Comparison of ENCODE assay signal across 2 cellular contexts in the genomic region with DNA sequence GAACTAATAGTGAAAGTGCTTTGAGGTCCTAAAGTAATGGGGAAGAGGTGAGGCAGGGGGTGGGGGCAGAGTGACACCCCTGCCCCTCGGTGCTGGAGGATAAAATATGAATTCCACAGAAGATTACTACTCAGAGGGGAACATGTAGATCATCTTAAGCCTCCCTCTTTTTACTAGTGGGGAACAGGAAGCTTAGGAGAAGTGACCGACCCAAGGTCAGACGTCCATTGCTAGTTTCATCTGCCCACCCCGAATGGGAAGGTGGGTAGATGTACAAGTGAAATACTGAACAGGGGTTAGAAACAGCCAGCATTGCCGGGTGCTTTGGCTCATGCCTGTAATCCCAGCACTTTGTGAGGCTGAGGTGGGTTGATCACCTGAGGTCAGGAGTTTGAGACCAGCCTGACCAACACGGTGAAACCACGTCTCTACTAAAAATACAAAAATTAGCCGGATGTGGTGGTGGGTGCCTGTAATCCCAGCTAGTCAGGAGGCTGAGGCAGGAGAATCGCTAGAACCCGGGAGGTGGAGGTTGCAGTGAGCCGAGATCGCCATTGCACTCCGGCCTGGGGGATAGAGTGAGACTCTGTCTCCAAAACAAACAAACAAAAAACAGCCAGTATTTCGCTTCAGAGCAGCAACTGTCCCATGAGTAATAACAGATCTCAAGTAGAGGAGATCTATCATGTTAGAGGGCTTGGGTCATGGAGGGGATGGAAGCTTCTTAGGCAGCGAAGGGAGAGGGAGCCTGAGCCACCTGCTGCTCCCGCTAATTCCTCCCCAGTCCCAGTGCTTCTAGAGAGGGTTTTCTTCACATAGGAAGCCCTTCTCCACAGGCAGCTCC.
TF ChIP-seq lines count a peak whose summit lies in the region.

No MANE protein-coding gene starts in this region.

TF ChIP-seq in A549, 52 proteins besides CTCF, POLR2A, EP300 and RAD21:
- no peak for TF ChIP-seq MAFK (IDR thresholded peaks at IDR 0.05; ENCODE audit: partially characterized antibody)
- peak; percentile 44; the same call in 1 of the 2 replicates for TF ChIP-seq TFCP2L1 (CRISPR knock-in tag; IDR thresholded peaks at IDR 0.05)
- TF ChIP-seq CHD4 (IDR thresholded peaks at IDR 0.05; ENCODE audit: borderline replicate concordance): no peak
- TF ChIP-seq HOXB5 (CRISPR knock-in tag; IDR thresholded peaks at IDR 0.05): no peak
- TF ChIP-seq ATOH8 (CRISPR knock-in tag; IDR thresholded peaks at IDR 0.05; ENCODE audit: low read depth): no peak
- TF ChIP-seq REST (IDR thresholded peaks at IDR 0.05): peak; percentile 39; the same call in 1 of the 2 replicates
- TF ChIP-seq FOSB (CRISPR knock-in tag; IDR thresholded peaks at IDR 0.05): peak; percentile 66; the same call in 1 of the 2 replicates

TF ChIP-seq in IMR-90, 13 proteins besides CTCF, POLR2A, EP300 and RAD21:
- TF ChIP-seq, protein P1, sequence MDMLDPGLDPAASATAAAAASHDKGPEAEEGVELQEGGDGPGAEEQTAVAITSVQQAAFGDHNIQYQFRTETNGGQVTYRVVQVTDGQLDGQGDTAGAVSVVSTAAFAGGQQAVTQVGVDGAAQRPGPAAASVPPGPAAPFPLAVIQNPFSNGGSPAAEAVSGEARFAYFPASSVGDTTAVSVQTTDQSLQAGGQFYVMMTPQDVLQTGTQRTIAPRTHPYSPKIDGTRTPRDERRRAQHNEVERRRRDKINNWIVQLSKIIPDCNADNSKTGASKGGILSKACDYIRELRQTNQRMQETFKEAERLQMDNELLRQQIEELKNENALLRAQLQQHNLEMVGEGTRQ (IDR thresholded peaks at IDR 0.05; ENCODE audit: low read depth, low read length): no peak
- TF ChIP-seq MAZ (IDR thresholded peaks at IDR 0.05; ENCODE audit: borderline replicate concordance, low read depth, low read length) (0 out of 2 replicates have a peak, but pooled peaks have one; percentile 7), SMC3 (IDR thresholded peaks at IDR 0.05; ENCODE audit: low read depth, low read length) (no peak), FOS (IDR thresholded peaks at IDR 0.05; ENCODE audit: low read depth, low read length) (no peak), NFE2L2 (IDR thresholded peaks at IDR 0.05; ENCODE audit: low read depth, low read length) (no peak)
